9 cellular contexts compared by ENCODE assay signal in the genomic region with DNA sequence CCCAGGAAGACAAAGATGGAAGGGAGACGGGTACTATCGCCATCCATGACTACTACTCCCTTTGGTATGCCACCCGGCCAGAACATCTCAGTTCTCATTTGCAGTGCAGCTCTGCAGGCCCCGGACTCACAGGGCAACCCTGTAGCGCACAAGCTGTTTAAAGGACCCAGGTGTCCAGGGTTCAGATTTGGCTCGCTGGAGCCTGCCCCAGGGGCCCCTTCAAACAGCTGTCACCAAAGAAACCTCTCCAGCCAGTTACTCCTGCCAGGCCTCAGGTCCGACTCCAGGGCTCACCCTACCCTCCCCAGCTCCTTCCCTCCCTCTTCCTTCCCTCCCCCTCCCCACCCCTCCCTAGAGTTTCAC. TPM values are rescaled to one million over a fixed set of nuclear protein-coding genes. Genes with fewer than 3 reads are reported as not detected.
DNase-seq lines count a peak whose midpoint lies in the region; ATAC-seq, FAIRE-seq and TF ChIP-seq lines count a peak whose summit lies in the region.
"Had no signal": no experiment of that assay in that cellular context is flagged by ENCODE, and none has a peak within 500 bp of the region (broad histone marks: within the 10 kb centered on the region; RNA-seq: fewer than 3 reads in every experiment).

No MANE protein-coding gene starts in this region.

- no peaks in the 10 kb centered on the region for H3K27me3 Mint-ChIP-seq in CD8-positive, alpha-beta T cell (ENCODE audit: low read depth)

- no peaks in the 10 kb centered on the region for H3K79me2 ChIP-seq in PC-3 (ENCODE audit: low read length)
- H3K79me2 ChIP-seq in H1 (ENCODE audit: control insufficient read depth in 1 of 2, insufficient read depth in 2 of 2, low read length in 2 of 2): no peaks in the 10 kb centered on the region

- H3F3A ChIP-seq in PC-3 (ENCODE audit: low read length, unreplicated experiment): no peaks in the 10 kb centered on the region

- H4K20me1 ChIP-seq in PC-3 (ENCODE audit: low read length) (no peaks in the 10 kb centered on the region), H1 (replicated peaks in 1 of 2; ENCODE audit: control insufficient read depth in 1 of 2, insufficient read depth in 2 of 2, low read length in 2 of 2) (no peaks in the 10 kb centered on the region)

- 75% methylated on average over 7 of the region's 7 CpGs; no CpG with 5 or more reads in 1 of the 2 experiments for WGBS in H1 (ENCODE audit: extremely low coverage in 1 of 2, insufficient coverage in 1 of 2, insufficient read length in 1 of 2, insufficient replicate concordance in 2 of 2, low coverage in 1 of 2, low lambda C conversion rate in 2 of 2, missing lambda C conversion rate in 1 of 2), 2 experiments
- 8% methylated on average over 7 of the region's 7 CpGs for WGBS in prostate gland

- POLR2A ChIA-PET in CD8-positive, alpha-beta T cell (lab: Charles Lee): interaction anchor here (0.8 to 2.7 kb wide), 7 partner anchors 9 to 152 kb away, joined by 3 to 12 read pairs (median 8); partner anchors contain the start of genes COPS7A, LPAR5 and ZNF384
- POLR2A ChIA-PET in PC-3 (lab: Charles Lee; ENCODE audit: unreplicated experiment) (interaction anchor here (0.5 kb wide), 1 partner anchor 331 kb away, joined by 3 read pairs; the partner anchor contains the start of gene RNU7-1), H1 (lab: Charles Lee; ENCODE audit: partially characterized antibody) (interaction anchor here (0.6 to 3.4 kb wide), 24 partner anchors 10 to 324 kb away, joined by 3 to 19 read pairs (median 4); partner anchors contain the start of genes GAPDH and ZNF384)

- peak overlapping the region; percentile 81 for H4K91ac ChIP-seq in H1 (replicated peaks; ENCODE audit: insufficient read length, low read length)

- peaks cover 47% of the 10 kb centered on the region for H3K4me1 Mint-ChIP-seq in CD8-positive, alpha-beta T cell (ENCODE audit: low read depth)

- TF ChIP-seq RAD21 in H1 (IDR thresholded peaks at IDR 0.05 in 1 of 2, conservative IDR thresholded peaks at IDR 0.05 in 1 of 2; ENCODE audit: low read depth in 2 of 2, low read length in 2 of 2): no peak

- H2BK12ac ChIP-seq in H1 (ENCODE audit: low read depth, low read length): peak overlapping the region; percentile 69

- intact Hi-C loops in CD8-positive, alpha-beta T cell (cut with DNase I, micrococcal nuclease): no loop called here
- intact Hi-C loops in PC-3 (cut with micrococcal nuclease): no loop called here
- intact Hi-C loops in prostate gland (cut with DNase I): loop anchor here (5.0 kb wide), 1 partner anchor 155 kb away; the partner anchor contains the start of gene PTMS

- H3K27ac ChIP-seq in CD8-positive, alpha-beta T cell (ENCODE audit: low read depth, low read length): peak overlapping the region; percentile 40
- no peak overlapping the region for H3K27ac ChIP-seq in PC-3 (ENCODE audit: low read length)
- no peak overlapping the region for H3K27ac ChIP-seq in H1 (ENCODE audit: low read depth, low read length)
- peak overlapping the region; percentile 86 to 94 for H3K27ac ChIP-seq in prostate gland

- no peaks in the 10 kb centered on the region for H3K9me2 ChIP-seq in PC-3 (replicated peaks; ENCODE audit: low read length)

- H2BK5ac ChIP-seq in H1 (ENCODE audit: low read depth, low read length): peak overlapping the region; percentile 79; the same call in 1 of the 2 replicates

- peak overlapping the region; percentile 92; the same call in 1 of the 2 replicates for H3K18ac ChIP-seq in H1 (ENCODE audit: extremely low read depth, low read length)

- peak overlapping the region; percentile 92 for H3K27ac Mint-ChIP-seq in CD8-positive, alpha-beta T cell

- H3K4me2 ChIP-seq in PC-3 (ENCODE audit: low read length) (peak overlapping the region; percentile 79; the same call in 1 of the 2 replicates), H1 (ENCODE audit: insufficient read depth in 1 of 2, low read depth in 2 of 2, low read length in 2 of 2) (peak overlapping the region; percentile 76 to 89)

- no peaks in the 10 kb centered on the region for H3K36me3 ChIP-seq in CD8-positive, alpha-beta T cell (ENCODE audit: insufficient read depth, low read length)
- H3K36me3 ChIP-seq in PC-3 (ENCODE audit: low read depth, low read length): no peaks in the 10 kb centered on the region
- no peaks in the 10 kb centered on the region for H3K36me3 ChIP-seq in H1 (ENCODE audit: control insufficient read depth in 2 of 4, insufficient read depth in 4 of 4, low read length in 3 of 4)
- no peaks in the 10 kb centered on the region for H3K36me3 ChIP-seq in prostate gland

- FAIRE-seq in H1 (lab: Jason Lieb, UNC): no peak

- peak overlapping the region; percentile 40 for H3K4ac ChIP-seq in H1 (replicated peaks; ENCODE audit: insufficient read length, low read depth, low read length)

- peaks cover 6% of the 10 kb centered on the region; the same call in 1 of the 2 replicates for H3K23me2 ChIP-seq in H1 (ENCODE audit: low read depth, low read length)

- no peaks in the 10 kb centered on the region for H3K36me3 Mint-ChIP-seq in CD8-positive, alpha-beta T cell

- DNase-seq in CD8-positive, alpha-beta T cell: no peak
- DNase-seq in PC-3 (no peak), H1 (ENCODE audit: low read depth in 1 of 2, low spot score in 2 of 2) (no peak), prostate gland (ENCODE audit: low spot score) (no peak), NOMO-1 treated with DMSO at 0.1 percent for 48 hours (lab: John Stamatoyannopoulos, UW; ENCODE audit: unreplicated experiment) (no peak), NCI-H82 (lab: John Stamatoyannopoulos, UW) (no peak), DMS153 (lab: John Stamatoyannopoulos, UW) (no peak), D341Med (ENCODE audit: low spot score) (no peak)
- DNase-seq: stimulated activated naive CD4-positive, alpha-beta T cell treated with Interleukin-2 at 50 U/mL for 16 hours had no signal

- H3K56ac ChIP-seq in H1 (replicated peaks; ENCODE audit: insufficient read length, low read depth, low read length): no peak overlapping the region

- H3K9ac ChIP-seq in PC-3 (ENCODE audit: low read length) (no peak overlapping the region), H1 (replicated peaks in 1 of 4; ENCODE audit: extremely low read depth in 1 of 4, low read depth in 3 of 4, low read length in 3 of 4) (peak overlapping the region in 1 of 4 experiments; percentile 75; a peak in 1 of 7 replicates)

- H3K9me3 ChIP-seq in CD8-positive, alpha-beta T cell (ENCODE audit: low read length): no peaks in the 10 kb centered on the region
- no peaks in the 10 kb centered on the region for H3K9me3 ChIP-seq in PC-3 (ENCODE audit: low read length)
- H3K9me3 ChIP-seq in H1 (ENCODE audit: insufficient read depth in 2 of 2, low read depth in 1 of 2, low read length in 1 of 2): no peaks in the 10 kb centered on the region
- H3K9me3 ChIP-seq in prostate gland: no peaks in the 10 kb centered on the region

- H3K27me3 ChIP-seq in CD8-positive, alpha-beta T cell (ENCODE audit: insufficient read depth, low read length): no peaks in the 10 kb centered on the region
- H3K27me3 ChIP-seq in PC-3 (ENCODE audit: low read length) (no peaks in the 10 kb centered on the region), H1 (replicated peaks in 1 of 4; ENCODE audit: control insufficient read depth in 3 of 4, extremely low read depth in 1 of 4, insufficient read depth in 3 of 4, low read length in 3 of 4) (no peaks in the 10 kb centered on the region), prostate gland (replicated peaks; ENCODE audit: insufficient read depth) (no peaks in the 10 kb centered on the region)

- peak overlapping the region; percentile 99; the same call in 1 of the 2 replicates for H2BK20ac ChIP-seq in H1 (ENCODE audit: low read length)

- peak overlapping the region; percentile 30 for H3K4me3 ChIP-seq in CD8-positive, alpha-beta T cell (ENCODE audit: low read depth, low read length)
- H3K4me3 ChIP-seq in PC-3 (ENCODE audit: low read length): no peak overlapping the region
- peak overlapping the region in 1 of 4 experiments; percentile 56; a peak in 3 of 8 replicates for H3K4me3 ChIP-seq in H1 (ENCODE audit: extremely low read depth in 1 of 4, insufficient read depth in 2 of 4, low read depth in 3 of 4, low read length in 4 of 4)
- no peak overlapping the region for H3K4me3 ChIP-seq in prostate gland

- peak overlapping the region; percentile 68 for H3K4me3 Mint-ChIP-seq in CD8-positive, alpha-beta T cell

- ATAC-seq in CD8-positive, alpha-beta T cell: no peak
- ATAC-seq in PC-3: no peak

- no peak overlapping the region for H3K23ac ChIP-seq in H1 (ENCODE audit: insufficient read length)

- H3K4me1 ChIP-seq in CD8-positive, alpha-beta T cell (ENCODE audit: insufficient read depth, low read length): peaks cover 48% of the 10 kb centered on the region
- peaks cover 25% of the 10 kb centered on the region for H3K4me1 ChIP-seq in PC-3 (ENCODE audit: insufficient read depth, low read length)
- peaks cover 15 to 22% (median 17%) of the 10 kb centered on the region in 4 experiments for H3K4me1 ChIP-seq in H1 (replicated peaks in 1 of 4; ENCODE audit: control insufficient read depth in 3 of 4, insufficient read depth in 4 of 4, low read length in 3 of 4)
- peaks cover 14% of the 10 kb centered on the region for H3K4me1 ChIP-seq in prostate gland (replicated peaks)

- no TSS peak for BruUV-seq in PC-3 (replicated peaks; lab: Mats Ljungman, UMichigan)

- TF ChIP-seq EP300 in H1 (IDR thresholded peaks at IDR 0.05; ENCODE audit: borderline replicate concordance in 1 of 2, low read depth in 2 of 2, low read length in 2 of 2): no peak

- CTCF ChIA-PET in CD8-positive, alpha-beta T cell (lab: Charles Lee): interaction anchor here (0.6 to 1.9 kb wide), 8 partner anchors 11 to 220 kb away, joined by 3 to 6 read pairs (median 3); partner anchors contain the start of genes LPAR5 and PTMS
- CTCF ChIA-PET in PC-3 (lab: Charles Lee) (interaction anchor here (0.6 kb wide), 1 partner anchor 250 kb away, joined by 3 read pairs; no protein-coding TSS in a partner anchor), H1 (lab: Charles Lee; ENCODE audit: partially characterized antibody) (interaction anchor here (0.6 to 2.4 kb wide), 12 partner anchors 8 to 260 kb away, joined by 3 to 11 read pairs (median 4); partner anchors contain the start of genes LPAR5 and PTMS)

- peak overlapping the region; percentile 95; the same call in 1 of the 2 replicates for H2BK15ac ChIP-seq in H1 (ENCODE audit: low read length)

- H4K5ac ChIP-seq in H1 (ENCODE audit: insufficient read length, low read depth, low read length): peak overlapping the region; percentile 75

- no peak for TF ChIP-seq POLR2A in H1 (IDR thresholded peaks at IDR 0.05; ENCODE audit: control extremely low read depth in 1 of 2, low read depth in 2 of 2, low read length in 2 of 2)
- no peak for TF ChIP-seq POLR2A in prostate gland (IDR thresholded peaks at IDR 0.05)

- TF ChIP-seq CTCF in CD8-positive, alpha-beta T cell (IDR thresholded peaks at IDR 0.05): no peak
- no peak for TF ChIP-seq CTCF in PC-3 (conservative IDR thresholded peaks at IDR 0.05; ENCODE audit: low read depth, low read length)
- no peak for TF ChIP-seq CTCF in H1 (IDR thresholded peaks at IDR 0.05; ENCODE audit: control extremely low read depth in 1 of 3, insufficient read depth in 1 of 3, low read depth in 1 of 3, low read length in 3 of 3)
- TF ChIP-seq CTCF in prostate gland (IDR thresholded peaks at IDR 0.05): no peak

- no peak overlapping the region for H3K14ac ChIP-seq in H1 (ENCODE audit: insufficient read length)

- H3K9me3 Mint-ChIP-seq in CD8-positive, alpha-beta T cell: no peaks in the 10 kb centered on the region

- H4K8ac ChIP-seq in H1 (ENCODE audit: extremely low read depth, insufficient read depth, low read length): peak overlapping the region; percentile 64; the same call in 1 of the 2 replicates

- H2AFZ ChIP-seq in PC-3 (ENCODE audit: low read length): peak overlapping the region; percentile 87; the same call in 1 of the 2 replicates
- 0 out of 2 replicates have a peak overlapping the region, but pooled peaks have one; percentile 39 for H2AFZ ChIP-seq in H1 (ENCODE audit: low read length)

- 0 out of 2 replicates have a peak overlapping the region, but pooled peaks have one; percentile 45 for H2AK5ac ChIP-seq in H1 (ENCODE audit: low read depth, low read length)

- no peaks in the 10 kb centered on the region for H3K79me1 ChIP-seq in H1 (ENCODE audit: low read depth, low read length)

- peak overlapping the region; percentile 25 for H2BK120ac ChIP-seq in H1 (replicated peaks; ENCODE audit: low read depth, low read length)

RNA-seq across cellular contexts. Expression of gene CHD4, which starts 5.5 kb away (rescaled TPM):
- 100 to 1,000 TPM; 289 to 295 TPM for total RNA-seq in CD8-positive, alpha-beta T cell
- 216 and 231 TPM in 2 replicates for total RNA-seq in PC-3 (2014; rRNA removed)
- 305 and 330 TPM in 2 replicates for total RNA-seq in H1 (2021; fragmentation: NEBNext Ultra II Directional; extraction: Animal tissue kit (Norgen Biotek cat#: 25700))
- polyA plus RNA-seq in H1 (2011; rRNA removed): 198 and 214 TPM in 2 replicates
- 178 TPM for polyA plus RNA-seq in H1 (2011; cell fraction: cytosol; rRNA removed)
- 362 TPM for polyA plus RNA-seq in H1 (2011; cell fraction: nucleus; rRNA removed)
- 194 to 267 TPM (median 241 TPM) in 4 replicates for polyA plus RNA-seq in H1 (2012, experiment 1 of 2)
- 52.1 TPM for polyA plus RNA-seq in H1 (2012, experiment 2 of 2)
- polyA plus RNA-seq in H1 (2013, experiment 1 of 2): 180 TPM
- 192 TPM for polyA plus RNA-seq in H1 (2013, experiment 2 of 2)
- polyA minus RNA-seq in H1 (2011; rRNA and poly(A)+ RNA removed): 290 and 298 TPM in 2 replicates
- polyA minus RNA-seq in H1 (2011; cell fraction: cytosol; rRNA and poly(A)+ RNA removed): 180 TPM
- polyA minus RNA-seq in H1 (2011; cell fraction: nucleus; rRNA and poly(A)+ RNA removed): 129 TPM
- 100 to 1,000 TPM; 124 to 240 TPM for total RNA-seq in prostate gland

RNA-seq across cellular contexts. Expression of gene LPAR5, which starts 23.1 kb away (rescaled TPM):
- total RNA-seq in CD8-positive, alpha-beta T cell: 1 to 10 TPM; 5.8 to 6.8 TPM
- 2.3 and 4.3 TPM in 2 replicates for total RNA-seq in PC-3 (2014; rRNA removed)
- total RNA-seq in H1 (2021; fragmentation: NEBNext Ultra II Directional; extraction: Animal tissue kit (Norgen Biotek cat#: 25700)): 0.22 and 0.23 TPM in 2 replicates
- 0.24 and 0.63 TPM in 2 replicates for polyA plus RNA-seq in H1 (2011; rRNA removed)
- 0.31 TPM for polyA plus RNA-seq in H1 (2011; cell fraction: cytosol; rRNA removed)
- 0.47 TPM for polyA plus RNA-seq in H1 (2011; cell fraction: nucleus; rRNA removed)
- polyA plus RNA-seq in H1 (2012, experiment 1 of 2): 0.29 to 0.40 TPM (median 0.35 TPM) in 3 of 4 replicates, not detected in the other
- polyA plus RNA-seq in H1 (2012, experiment 2 of 2): 0.21 TPM
- polyA plus RNA-seq in H1 (2013, experiment 1 of 2): 0.57 TPM
- 0.48 TPM for polyA plus RNA-seq in H1 (2013, experiment 2 of 2)
- 0.32 and 0.63 TPM in 2 replicates for polyA minus RNA-seq in H1 (2011; rRNA and poly(A)+ RNA removed)
- polyA minus RNA-seq in H1 (2011; cell fraction: cytosol; rRNA and poly(A)+ RNA removed): not detected
- polyA minus RNA-seq in H1 (2011; cell fraction: nucleus; rRNA and poly(A)+ RNA removed): 0.40 TPM
- 1 to 10 TPM in 1 of 2 donors, under 1 TPM in 1; 0.59 to 1.9 TPM for total RNA-seq in prostate gland

RNA-seq across cellular contexts. Expression of gene ACRBP, which starts 34.6 kb away (rescaled TPM):
- 1 to 10 TPM; 1.2 to 1.7 TPM for total RNA-seq in CD8-positive, alpha-beta T cell
- total RNA-seq in PC-3 (2014; rRNA removed) (0.77 TPM in 1 of 2 replicates, not detected in the other), prostate gland (10 to 100 TPM in 1 of 2 donors, 1 to 10 TPM in 1; 2.3 to 49.6 TPM)
- total RNA-seq in H1 (2021; fragmentation: NEBNext Ultra II Directional; extraction: Animal tissue kit (Norgen Biotek cat#: 25700)): 0.80 and 1.2 TPM in 2 replicates
- polyA plus RNA-seq in H1 (2011; rRNA removed): 5.2 and 8.9 TPM in 2 replicates
- polyA plus RNA-seq in H1 (2011; cell fraction: cytosol; rRNA removed): 4.1 TPM
- 13.2 TPM for polyA plus RNA-seq in H1 (2011; cell fraction: nucleus; rRNA removed)
- polyA plus RNA-seq in H1 (2012, experiment 1 of 2): 0.98 to 1.8 TPM (median 1.4 TPM) in 4 replicates
- 0.30 TPM for polyA plus RNA-seq in H1 (2012, experiment 2 of 2)
- 1.5 TPM for polyA plus RNA-seq in H1 (2013, experiment 1 of 2)
- polyA plus RNA-seq in H1 (2013, experiment 2 of 2): 2.1 TPM
- 5.7 and 11.8 TPM in 2 replicates for polyA minus RNA-seq in H1 (2011; rRNA and poly(A)+ RNA removed)
- polyA minus RNA-seq in H1 (2011; cell fraction: cytosol; rRNA and poly(A)+ RNA removed): 2.2 TPM
- 5.7 TPM for polyA minus RNA-seq in H1 (2011; cell fraction: nucleus; rRNA and poly(A)+ RNA removed)

RNA-seq across cellular contexts. Expression of gene NOP2, which starts 44.5 kb away (rescaled TPM):
- total RNA-seq in CD8-positive, alpha-beta T cell: 10 to 100 TPM; 74.4 to 83.6 TPM
- total RNA-seq in PC-3 (2014; rRNA removed) (63.3 and 83.8 TPM in 2 replicates), prostate gland (10 to 100 TPM; 14.5 to 42.9 TPM)
- 82.6 and 85.6 TPM in 2 replicates for total RNA-seq in H1 (2021; fragmentation: NEBNext Ultra II Directional; extraction: Animal tissue kit (Norgen Biotek cat#: 25700))
- polyA plus RNA-seq in H1 (2011; rRNA removed): 34.4 and 35.4 TPM in 2 replicates
- polyA plus RNA-seq in H1 (2011; cell fraction: cytosol; rRNA removed): 55.4 TPM
- 191 TPM for polyA plus RNA-seq in H1 (2011; cell fraction: nucleus; rRNA removed)
- 73.4 to 85.0 TPM (median 77.9 TPM) in 4 replicates for polyA plus RNA-seq in H1 (2012, experiment 1 of 2)
- 49.2 TPM for polyA plus RNA-seq in H1 (2012, experiment 2 of 2)
- 63.9 TPM for polyA plus RNA-seq in H1 (2013, experiment 1 of 2)
- polyA plus RNA-seq in H1 (2013, experiment 2 of 2): 51.3 TPM
- polyA minus RNA-seq in H1 (2011; rRNA and poly(A)+ RNA removed): 29.8 and 75.1 TPM in 2 replicates
- polyA minus RNA-seq in H1 (2011; cell fraction: cytosol; rRNA and poly(A)+ RNA removed): 26.6 TPM
- polyA minus RNA-seq in H1 (2011; cell fraction: nucleus; rRNA and poly(A)+ RNA removed): 45.4 TPM

RNA-seq across cellular contexts. Expression of gene ING4, which starts 50.3 kb away (rescaled TPM):
- total RNA-seq in CD8-positive, alpha-beta T cell: 10 to 100 TPM; 14.1 to 15.9 TPM
- total RNA-seq in PC-3 (2014; rRNA removed) (17.0 and 23.8 TPM in 2 replicates), prostate gland (10 to 100 TPM; 75.5 to 78.9 TPM)
- 21.7 and 22.9 TPM in 2 replicates for total RNA-seq in H1 (2021; fragmentation: NEBNext Ultra II Directional; extraction: Animal tissue kit (Norgen Biotek cat#: 25700))
- polyA plus RNA-seq in H1 (2011; rRNA removed): 28.6 and 29.3 TPM in 2 replicates
- polyA plus RNA-seq in H1 (2011; cell fraction: cytosol; rRNA removed): 44.8 TPM
- 62.2 TPM for polyA plus RNA-seq in H1 (2011; cell fraction: nucleus; rRNA removed)
- polyA plus RNA-seq in H1 (2012, experiment 1 of 2): 25.6 to 40.6 TPM (median 29.1 TPM) in 4 replicates
- 21.9 TPM for polyA plus RNA-seq in H1 (2012, experiment 2 of 2)
- polyA plus RNA-seq in H1 (2013, experiment 1 of 2): 26.0 TPM
- 22.1 TPM for polyA plus RNA-seq in H1 (2013, experiment 2 of 2)
- 15.7 and 16.4 TPM in 2 replicates for polyA minus RNA-seq in H1 (2011; rRNA and poly(A)+ RNA removed)
- polyA minus RNA-seq in H1 (2011; cell fraction: cytosol; rRNA and poly(A)+ RNA removed): 6.8 TPM
- 13.0 TPM for polyA minus RNA-seq in H1 (2011; cell fraction: nucleus; rRNA and poly(A)+ RNA removed)

Comparison
In these comparisons a context has a peak if more than half of its experiments do, and no peak if none do; other contexts are left out.
1. H3K27ac ChIP-seq: peak in CD8-positive, alpha-beta T cell (single experiment) and prostate gland (2 of 2); none in PC-3 (single experiment) and H1 (single experiment).